4 cellular contexts compared by ENCODE assay signal in the genomic region with DNA sequence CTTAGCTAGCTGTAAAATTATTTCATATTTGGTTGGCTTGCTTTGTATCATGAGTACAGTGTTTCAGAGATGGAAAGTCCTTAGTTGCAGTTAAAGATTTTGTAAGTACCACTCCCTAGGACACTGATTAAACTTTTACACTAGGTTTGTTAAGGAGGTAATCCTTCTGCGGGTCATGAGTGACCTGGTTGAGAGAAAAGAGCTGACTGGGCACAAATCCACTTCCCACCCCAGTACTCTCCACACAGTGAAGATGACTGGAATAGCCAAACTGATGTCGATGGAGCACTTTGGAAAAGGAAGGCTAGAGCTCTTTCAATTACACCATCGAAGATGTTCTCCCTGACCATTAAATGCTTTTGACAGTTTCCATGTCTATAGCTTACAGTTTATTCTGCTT.
TF ChIP-seq lines count a peak whose summit lies in the region.

No MANE protein-coding gene starts in this region.

TF ChIP-seq in A549, 52 proteins besides CTCF, POLR2A, EP300 and RAD21:
- TF ChIP-seq MAFK (IDR thresholded peaks at IDR 0.05; ENCODE audit: partially characterized antibody): peak; percentile 84
- no peak for TF ChIP-seq HEYL (CRISPR knock-in tag; IDR thresholded peaks at IDR 0.05)

TF ChIP-seq in IMR-90, 13 proteins besides CTCF, POLR2A, EP300 and RAD21:
- TF ChIP-seq RCOR1 (IDR thresholded peaks at IDR 0.05; ENCODE audit: insufficient replicate concordance, low read length): no peak
- TF ChIP-seq MAFK (IDR thresholded peaks at IDR 0.05; ENCODE audit: low read depth, low read length): peak; percentile 92

TF ChIP-seq in H1, 55 proteins besides CTCF, POLR2A, EP300 and RAD21:
- no peak for TF ChIP-seq SUZ12 (IDR thresholded peaks at IDR 0.05; ENCODE audit: low read length)
- no peak for TF ChIP-seq CHD2 (IDR thresholded peaks at IDR 0.05; ENCODE audit: low read length)
- no peak for TF ChIP-seq SP4 (IDR thresholded peaks at IDR 0.05; ENCODE audit: low read length)
- no peak for TF ChIP-seq GTF2F1 (IDR thresholded peaks at IDR 0.05; ENCODE audit: borderline replicate concordance, low read depth, low read length)
- no peak for TF ChIP-seq TAF7 (optimal IDR thresholded peaks at IDR 0.05; ENCODE audit: borderline replicate concordance, low read depth, low read length)
- peak; percentile 44 for TF ChIP-seq MAFK (IDR thresholded peaks at IDR 0.05; ENCODE audit: low read depth, low read length)
- no peak for TF ChIP-seq CREB1 (IDR thresholded peaks at IDR 0.05)
- no peak for TF ChIP-seq TEAD4 (IDR thresholded peaks at IDR 0.05; ENCODE audit: low read depth, low read length)

TF ChIP-seq in HEK293T, 16 proteins besides CTCF, POLR2A, EP300 and RAD21:
- no peak for TF ChIP-seq L3MBTL2 (conservative IDR thresholded peaks at IDR 0.05)
- TF ChIP-seq TARDBP (IDR thresholded peaks at IDR 0.05): no peak
- TF ChIP-seq LEF1 (IDR thresholded peaks at IDR 0.05; ENCODE audit: borderline replicate concordance): no peak
- no peak for TF ChIP-seq BHLHE40 (IDR thresholded peaks at IDR 0.05; ENCODE audit: borderline replicate concordance)
- no peak for TF ChIP-seq ELF4 (IDR thresholded peaks at IDR 0.05)
- no peak for TF ChIP-seq HDGF (IDR thresholded peaks at IDR 0.05; ENCODE audit: borderline replicate concordance)
- no peak for TF ChIP-seq ARNT (IDR thresholded peaks at IDR 0.05)
